Comparison of ENCODE assay signal across 7 cellular contexts in the genomic region with DNA sequence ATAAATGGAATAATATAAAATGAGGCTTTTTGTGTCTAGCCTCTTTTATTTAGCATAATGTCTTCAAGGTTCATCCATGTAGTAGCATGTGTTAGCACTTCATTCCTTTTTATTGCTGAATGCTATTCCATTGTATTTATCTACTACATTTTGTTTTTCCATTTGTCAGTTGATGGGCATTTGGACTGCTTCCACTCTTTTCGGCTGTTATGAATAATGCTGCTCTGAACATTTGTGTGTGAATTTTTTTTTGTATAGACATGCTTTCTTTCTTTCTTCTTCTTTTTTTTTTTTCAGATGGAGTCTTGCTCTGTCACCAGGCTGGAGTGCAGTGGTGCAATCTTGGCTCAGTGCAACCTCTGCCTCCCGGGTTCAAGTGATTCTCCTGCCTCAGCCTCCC. TPM values are rescaled to one million over a fixed set of nuclear protein-coding genes. Genes with fewer than 3 reads are reported as not detected.
A peak's percentile ranks its signal among the peaks of the same experiment; 100 is the strongest.
DNase-seq lines count a peak whose midpoint lies in the region; ATAC-seq, FAIRE-seq and TF ChIP-seq lines count a peak whose summit lies in the region.
"Not testable (repeated sequence)": the region's sequence is repeated elsewhere in the genome, so short reads cannot be mapped to it uniquely, and the experiment has no call there.

No MANE protein-coding gene starts in this region.

- dilution Hi-C loops in keratinocyte (cut with MboI; ENCODE audit: extremely low pct_ligation_motif_present, low sequenced_read_pairs), result not testable (repeated sequence)

- H3K4me2 ChIP-seq in keratinocyte (ENCODE audit: control insufficient read depth, extremely low read depth, insufficient read depth, low read depth, low read length), result peak overlapping the region; percentile 98
- H3K4me2 ChIP-seq in osteoblast (ENCODE audit: insufficient read depth, low read length), result not testable (repeated sequence)

- H3K36me3 Mint-ChIP-seq in activated CD4-positive, alpha-beta T cell treated with anti-CD3 and anti-CD28 coated beads, Interleukin-2, amount 10 ng/mL, durations not matched to agents 7 days and 5 days (ENCODE audit: low read depth), result peaks cover 22% of the 10 kb centered on the region
- H3K36me3 Mint-ChIP-seq in activated naive CD8-positive, alpha-beta T cell treated with anti-CD3 and anti-CD28 coated beads, Interleukin-2, amount 50 U/mL, for 24 hours (ENCODE audit: low read depth), result peaks cover 22% of the 10 kb centered on the region
- H3K36me3 Mint-ChIP-seq in endodermal cell (ENCODE audit: low read depth), result not testable (repeated sequence)
- peaks cover 49% of the 10 kb centered on the region for H3K36me3 Mint-ChIP-seq in stimulated activated naive CD8-positive, alpha-beta T cell treated with anti-CD3 and anti-CD28 coated beads, Interleukin-15, Interleukin-2, amounts not matched to agents 100 ng/mL and 50 ng/mL, for 24 hours (ENCODE audit: low read depth)

- peak overlapping the region; percentile 65 for H3K4me3 Mint-ChIP-seq in activated CD4-positive, alpha-beta T cell treated with anti-CD3 and anti-CD28 coated beads, Interleukin-2, amount 10 ng/mL, durations not matched to agents 7 days and 5 days
- H3K4me3 Mint-ChIP-seq in activated naive CD8-positive, alpha-beta T cell treated with anti-CD3 and anti-CD28 coated beads, Interleukin-2, amount 50 U/mL, for 24 hours; endodermal cell; stimulated activated naive CD8-positive, alpha-beta T cell treated with anti-CD3 and anti-CD28 coated beads, Interleukin-15, Interleukin-2, amounts not matched to agents 100 ng/mL and 50 ng/mL, for 24 hours: not testable (repeated sequence)

- CTCF ChIA-PET in activated CD4-positive, alpha-beta T cell treated with anti-CD3 and anti-CD28 coated beads, Interleukin-2, amount 10 ng/mL, durations not matched to agents 7 days and 5 days (lab: Charles Lee), result interaction anchor here (0.6 to 2.3 kb wide), 4 partner anchors 9 to 1035 kb away, joined by 4 to 8 read pairs (median 5); no protein-coding TSS in a partner anchor

- H3K9ac ChIP-seq in endodermal cell (ENCODE audit: extremely low read depth, low read length, poor library complexity, severe bottlenecking); keratinocyte (ENCODE audit: control insufficient read depth, extremely low read depth, insufficient read depth, low read length): not testable (repeated sequence)

- H4K20me1 ChIP-seq in keratinocyte (ENCODE audit: control insufficient read depth, extremely low read depth, insufficient read depth, low read length), result not testable (repeated sequence)
- H4K20me1 ChIP-seq in osteoblast (ENCODE audit: insufficient read depth, low read length), result peaks cover 31% of the 10 kb centered on the region

- not testable (repeated sequence) for H2AFZ ChIP-seq in keratinocyte (ENCODE audit: control insufficient read depth, low read length); osteoblast (ENCODE audit: low read length)

- POLR2A ChIA-PET in activated CD4-positive, alpha-beta T cell treated with anti-CD3 and anti-CD28 coated beads, Interleukin-2, amount 10 ng/mL, durations not matched to agents 7 days and 5 days (lab: Charles Lee), result not testable (repeated sequence)

- DNase-seq in HL-60 (ENCODE audit: low read depth in 1 of 2, low spot score in 1 of 2); activated CD4-positive, alpha-beta T cell treated with anti-CD3 and anti-CD28 coated beads, Interleukin-2, amount 10 ng/mL, durations not matched to agents 7 days and 5 days; activated naive CD8-positive, alpha-beta T cell treated with anti-CD3 and anti-CD28 coated beads, Interleukin-2, amount 50 U/mL, for 24 hours; endodermal cell; keratinocyte (ENCODE audit: low read depth, low spot score); osteoblast (ENCODE audit: insufficient read length, low spot score, missing footprints): not testable (repeated sequence)

- not testable (repeated sequence) for H3K4me3 ChIP-seq in HL-60 (replicated peaks; ENCODE audit: insufficient read depth, low read length); endodermal cell (ENCODE audit: low read length); keratinocyte (ENCODE audit: control insufficient read depth in 2 of 3, extremely low read depth in 1 of 3, insufficient read depth in 2 of 3, low read depth in 1 of 3, low read length in 3 of 3); osteoblast (ENCODE audit: insufficient read depth, low read length)

- not testable (repeated sequence) for TF ChIP-seq CTCF in HL-60 (IDR thresholded peaks at IDR 0.05; ENCODE audit: insufficient read depth, low read length); endodermal cell (conservative IDR thresholded peaks at IDR 0.05); keratinocyte (optimal IDR thresholded peaks at IDR 0.05 in 1 of 3, IDR thresholded peaks at IDR 0.05 in 1 of 3, conservative IDR thresholded peaks at IDR 0.05 in 1 of 3; ENCODE audit: extremely low read depth in 1 of 3, insufficient read depth in 2 of 3, low read length in 3 of 3); osteoblast (IDR thresholded peaks at IDR 0.05; ENCODE audit: extremely low read depth, low read depth, low read length)

- not testable (repeated sequence) for H3K9me3 ChIP-seq in endodermal cell (ENCODE audit: control insufficient read depth, low read length); keratinocyte (ENCODE audit: control insufficient read depth, low read depth, low read length); osteoblast (ENCODE audit: low read depth, low read length)

- H3K27me3 Mint-ChIP-seq in activated CD4-positive, alpha-beta T cell treated with anti-CD3 and anti-CD28 coated beads, Interleukin-2, amount 10 ng/mL, durations not matched to agents 7 days and 5 days; activated naive CD8-positive, alpha-beta T cell treated with anti-CD3 and anti-CD28 coated beads, Interleukin-2, amount 50 U/mL, for 24 hours; endodermal cell (ENCODE audit: insufficient read depth); stimulated activated naive CD8-positive, alpha-beta T cell treated with anti-CD3 and anti-CD28 coated beads, Interleukin-15, Interleukin-2, amounts not matched to agents 100 ng/mL and 50 ng/mL, for 24 hours: not testable (repeated sequence)

- not testable (repeated sequence) for ATAC-seq in activated naive CD8-positive, alpha-beta T cell treated with anti-CD3 and anti-CD28 coated beads, Interleukin-2, amount 50 U/mL, for 24 hours

- H3K27ac Mint-ChIP-seq in activated CD4-positive, alpha-beta T cell treated with anti-CD3 and anti-CD28 coated beads, Interleukin-2, amount 10 ng/mL, durations not matched to agents 7 days and 5 days, result peak overlapping the region; percentile 42
- H3K27ac Mint-ChIP-seq in activated naive CD8-positive, alpha-beta T cell treated with anti-CD3 and anti-CD28 coated beads, Interleukin-2, amount 50 U/mL, for 24 hours, result peak overlapping the region; percentile 85
- peak overlapping the region; percentile 71 for H3K27ac Mint-ChIP-seq in endodermal cell
- peak overlapping the region; percentile 86 for H3K27ac Mint-ChIP-seq in stimulated activated naive CD8-positive, alpha-beta T cell treated with anti-CD3 and anti-CD28 coated beads, Interleukin-15, Interleukin-2, amounts not matched to agents 100 ng/mL and 50 ng/mL, for 24 hours

- not testable (repeated sequence) for H3K27me3 ChIP-seq in HL-60 (ENCODE audit: insufficient read depth, poor library complexity, severe bottlenecking); endodermal cell (ENCODE audit: control insufficient read depth, insufficient read depth, low read length, poor library complexity, severe bottlenecking); keratinocyte (ENCODE audit: control insufficient read depth, extremely low read depth, insufficient read depth, low read length); osteoblast (ENCODE audit: insufficient read depth, low read length)

- not testable (repeated sequence) for H3K36me3 ChIP-seq in endodermal cell (ENCODE audit: control insufficient read depth, insufficient read depth, low read length); keratinocyte (ENCODE audit: control insufficient read depth in 2 of 2, extremely low read depth in 1 of 2, insufficient read depth in 2 of 2, low read length in 2 of 2)
- peaks cover 22% of the 10 kb centered on the region for H3K36me3 ChIP-seq in osteoblast (ENCODE audit: insufficient read depth, low read length)

- H3K27ac ChIP-seq in HL-60 (replicated peaks) (peak overlapping the region; percentile 66), osteoblast (ENCODE audit: low read depth, low read length) (peak overlapping the region; percentile 78)
- H3K27ac ChIP-seq in endodermal cell (ENCODE audit: low read depth, low read length); keratinocyte (ENCODE audit: control insufficient read depth, insufficient read depth, low read length): not testable (repeated sequence)

- H3K4me1 ChIP-seq in endodermal cell (ENCODE audit: control insufficient read depth, insufficient read depth, low read length), result not testable (repeated sequence)
- peaks cover 61% of the 10 kb centered on the region for H3K4me1 ChIP-seq in keratinocyte (ENCODE audit: control insufficient read depth, extremely low read depth, insufficient read depth, low read length)
- H3K4me1 ChIP-seq in osteoblast (ENCODE audit: insufficient read depth, low read length), result peaks cover 42% of the 10 kb centered on the region

- not testable (repeated sequence) for FAIRE-seq in keratinocyte (lab: Jason Lieb, UNC)

- not testable (repeated sequence) for H3K9me1 ChIP-seq in keratinocyte (ENCODE audit: control insufficient read depth, extremely low read depth, insufficient read depth, low read length)

- peaks cover 65% of the 10 kb centered on the region for H3K4me1 Mint-ChIP-seq in activated CD4-positive, alpha-beta T cell treated with anti-CD3 and anti-CD28 coated beads, Interleukin-2, amount 10 ng/mL, durations not matched to agents 7 days and 5 days
- peaks cover 59% of the 10 kb centered on the region for H3K4me1 Mint-ChIP-seq in activated naive CD8-positive, alpha-beta T cell treated with anti-CD3 and anti-CD28 coated beads, Interleukin-2, amount 50 U/mL, for 24 hours
- peaks cover 51% of the 10 kb centered on the region for H3K4me1 Mint-ChIP-seq in endodermal cell
- H3K4me1 Mint-ChIP-seq in stimulated activated naive CD8-positive, alpha-beta T cell treated with anti-CD3 and anti-CD28 coated beads, Interleukin-15, Interleukin-2, amounts not matched to agents 100 ng/mL and 50 ng/mL, for 24 hours (ENCODE audit: low read depth), result peaks cover 71% of the 10 kb centered on the region

- WGBS in endodermal cell (ENCODE audit: insufficient coverage in 1 of 2, insufficient read length in 1 of 2), 2 experiments, result 97% methylated on average over 2 of the region's 2 CpGs; no CpG with 5 or more reads in 1 of the 2 experiments

- H3K79me2 ChIP-seq in keratinocyte (ENCODE audit: control insufficient read depth, insufficient read depth, low read length) (peaks cover 84% of the 10 kb centered on the region), osteoblast (ENCODE audit: insufficient read depth, low read length) (peaks cover 95% of the 10 kb centered on the region)

- H3K9me3 Mint-ChIP-seq in activated CD4-positive, alpha-beta T cell treated with anti-CD3 and anti-CD28 coated beads, Interleukin-2, amount 10 ng/mL, durations not matched to agents 7 days and 5 days; activated naive CD8-positive, alpha-beta T cell treated with anti-CD3 and anti-CD28 coated beads, Interleukin-2, amount 50 U/mL, for 24 hours; endodermal cell; stimulated activated naive CD8-positive, alpha-beta T cell treated with anti-CD3 and anti-CD28 coated beads, Interleukin-15, Interleukin-2, amounts not matched to agents 100 ng/mL and 50 ng/mL, for 24 hours: not testable (repeated sequence)

RNA-seq across cellular contexts. Expression of a gene that starts 50.6 kb away (rescaled TPM):
- 100 to 1,000 TPM; 126 to 127 TPM for total RNA-seq in activated CD4-positive, alpha-beta T cell treated with anti-CD3 and anti-CD28 coated beads, Interleukin-2, amount 10 ng/mL, durations not matched to agents 7 days and 5 days
- 10 to 100 TPM; 38.0 to 78.8 TPM for total RNA-seq in endodermal cell
- polyA plus RNA-seq in endodermal cell (2013, experiment 1 of 2), result 48.2 TPM
- 45.5 TPM for polyA plus RNA-seq in endodermal cell (2013, experiment 2 of 2)
- 90.9 to 113 TPM (median 106 TPM) in 3 replicates for polyA plus RNA-seq in keratinocyte
- polyA plus RNA-seq in keratinocyte (2011; ENCODE audit: low read depth), result 96.6 TPM
- 84.2 and 112 TPM in 2 replicates for polyA plus RNA-seq in keratinocyte (2011; cell fraction: cytosol; rRNA removed)
- 148 and 167 TPM in 2 replicates for polyA plus RNA-seq in keratinocyte (2011; cell fraction: nucleus; rRNA removed)
- polyA plus RNA-seq in keratinocyte (2012; ENCODE audit: low replicate concordance), result 153 and 155 TPM in 2 replicates
- 122 to 178 TPM (median 152 TPM) in 3 replicates for polyA minus RNA-seq in keratinocyte
- 85.8 TPM for polyA minus RNA-seq in keratinocyte (2011; cell fraction: cytosol; rRNA and poly(A)+ RNA removed)
- polyA minus RNA-seq in keratinocyte (2011; cell fraction: nucleus; rRNA and poly(A)+ RNA removed), result 63.3 and 108 TPM in 2 replicates
- 99.6 and 111 TPM in 2 replicates for total RNA-seq in osteoblast
